Comparison of ENCODE assay signal across 9 cellular contexts in genomic region chr3:157239082-157239704, GRCh38.
DNase-seq lines count a peak whose midpoint lies in the region; ATAC-seq and TF ChIP-seq lines count a peak whose summit lies in the region.
"Had no signal": no experiment of that assay in that cellular context is flagged by ENCODE, and none has a peak within 500 bp of the region (broad histone marks: within the 10 kb centered on the region; RNA-seq: fewer than 3 reads in every experiment).

No MANE protein-coding gene starts in this region.

- intact Hi-C loops in esophagus squamous epithelium (cut with DNase I), result no loop called here

- TF ChIP-seq CTCF in esophagus squamous epithelium (IDR thresholded peaks at IDR 0.05) (peak in 5 of 6 experiments; percentile 28 to 69 (median 62)), neural crest cell (conservative IDR thresholded peaks at IDR 0.05) (peak; percentile 74)

- H3K4me1 ChIP-seq in esophagus squamous epithelium, result no peaks in the 10 kb centered on the region

- H3K36me3 Mint-ChIP-seq in neural crest cell (ENCODE audit: low read depth), result no peaks in the 10 kb centered on the region

- no peaks in the 10 kb centered on the region for H3K9me3 Mint-ChIP-seq in neural crest cell
- H3K9me3 Mint-ChIP-seq: activated naive CD4-positive, alpha-beta T cell treated with anti-CD3 and anti-CD28 coated beads, Interleukin-2, amount 50 U/mL, for 24 hours had no signal

- no peaks in the 10 kb centered on the region for H3K27me3 ChIP-seq in esophagus squamous epithelium

- 23 to 26% methylated on average over 4 to 5 of the region's 5 CpGs for WGBS in esophagus squamous epithelium, 2 donors

- no peaks in the 10 kb centered on the region for H3K27me3 Mint-ChIP-seq in neural crest cell (ENCODE audit: low read depth)
- H3K27me3 Mint-ChIP-seq: activated naive CD4-positive, alpha-beta T cell treated with anti-CD3 and anti-CD28 coated beads, Interleukin-2, amount 50 U/mL, for 24 hours had no signal

- H3K4me1 Mint-ChIP-seq in neural crest cell, result peaks cover 16% of the 10 kb centered on the region
- H3K4me1 Mint-ChIP-seq: activated naive CD4-positive, alpha-beta T cell treated with anti-CD3 and anti-CD28 coated beads, Interleukin-2, amount 50 U/mL, for 24 hours had no signal

- H3K27ac ChIP-seq in esophagus squamous epithelium, result no peak overlapping the region

- no peaks in the 10 kb centered on the region for H3K36me3 ChIP-seq in esophagus squamous epithelium

- H3K27ac Mint-ChIP-seq in neural crest cell (ENCODE audit: unreplicated experiment), result peak overlapping the region; percentile 3
- H3K27ac Mint-ChIP-seq: activated naive CD4-positive, alpha-beta T cell treated with anti-CD3 and anti-CD28 coated beads, Interleukin-2, amount 50 U/mL, for 24 hours had no signal

- H3K9me3 ChIP-seq in esophagus squamous epithelium, result no peaks in the 10 kb centered on the region

- TF ChIP-seq POLR2A in esophagus squamous epithelium (IDR thresholded peaks at IDR 0.05), result no peak

- H3K4me3 Mint-ChIP-seq in neural crest cell, result no peak overlapping the region
- H3K4me3 Mint-ChIP-seq: activated naive CD4-positive, alpha-beta T cell treated with anti-CD3 and anti-CD28 coated beads, Interleukin-2, amount 50 U/mL, for 24 hours had no signal

- peak; percentile 100 for ATAC-seq in GM19351 (IDR thresholded peaks at IDR 0.05; ENCODE audit: unreplicated experiment)
- ATAC-seq in HG03378 (IDR thresholded peaks at IDR 0.05; ENCODE audit: unreplicated experiment), result peak; percentile 98

- peak; percentile 31 for DNase-seq in COLO668 (lab: John Stamatoyannopoulos, UW; ENCODE audit: unreplicated experiment)
- peak; percentile 73 for DNase-seq in NOMO-1 (lab: John Stamatoyannopoulos, UW; ENCODE audit: unreplicated experiment in 2 of 2)
- DNase-seq in activated CD8-positive, alpha-beta memory T cell treated with anti-CD3 and anti-CD28 coated beads, Interleukin-2, amount 50 U/mL, for 48 hours, result peak; percentile 84
- peak; percentile 7 for DNase-seq in esophagus squamous epithelium (lab: John Stamatoyannopoulos, UW)
- peak; percentile 68 for DNase-seq in neural crest cell (ENCODE audit: low read depth, low spot score)
- peak; percentile 81 for DNase-seq in superior temporal gyrus (ENCODE audit: extremely low spot score)

- no peak overlapping the region for H3K4me3 ChIP-seq in esophagus squamous epithelium

Comparison
In these comparisons a context has a peak if more than half of its experiments do, and no peak if none do; other contexts are left out.
1. DNase-seq: peak in every context shown above with its lines; median percentile 84 in activated CD8-positive, alpha-beta memory T cell treated with anti-CD3 and anti-CD28 coated beads, Interleukin-2, amount 50 U/mL, for 48 hours; 81 in superior temporal gyrus; 73 in NOMO-1; 68 in neural crest cell; 31 in COLO668; 7 in esophagus squamous epithelium.